In genomic region chr15:80856400-80856799, GRCh38 we compare ENCODE assay signal across 11 cellular contexts.
DNase-seq lines count a peak whose midpoint lies in the region; ATAC-seq, FAIRE-seq and TF ChIP-seq lines count a peak whose summit lies in the region.
"Had no signal": no experiment of that assay in that cellular context is flagged by ENCODE, and none has a peak within 500 bp of the region (broad histone marks: within the 10 kb centered on the region; RNA-seq: fewer than 3 reads in every experiment).

No MANE protein-coding gene starts in this region.

- DNase-seq in HepG2 (ENCODE audit: low spot score) (peak; percentile 69), right lobe of liver (no peak), NCI-H2171 treated with DMSO at 0.1 percent for 48 hours (lab: John Stamatoyannopoulos, UW) (peak; percentile 47), fibroblast of lung (ENCODE audit: low read depth in 2 of 2) (no peak), dermis blood vessel endothelial cell (no peak), left lobe of liver (ENCODE audit: low spot score) (no peak), foreskin melanocyte (no peak)
- DNase-seq in stimulated activated CD4-positive, alpha-beta T cell treated with anti-CD3 and anti-CD28 coated beads, Interleukin-4, amount 100 ng/mL, for 1 hour, result no peak
- DNase-seq: activated naive CD4-positive, alpha-beta T cell; naive B cell had no signal

- H3K4me1 ChIP-seq in HepG2 (ENCODE audit: insufficient read depth, low read length), result peaks cover 66% of the 10 kb centered on the region
- H3K4me1 ChIP-seq in right lobe of liver, result peaks cover 0 to 11% (median 4%) of the 10 kb centered on the region in 4 donors
- no peaks in the 10 kb centered on the region for H3K4me1 ChIP-seq in fibroblast of lung (ENCODE audit: control insufficient read depth, extremely low read depth, insufficient read depth, low read length)

- TF ChIP-seq RAD21 in HepG2 (CRISPR knock-in tag; IDR thresholded peaks at IDR 0.05), result peak; percentile 71

- H3K27me3 ChIP-seq in HepG2 (ENCODE audit: control insufficient read depth in 1 of 2, insufficient read depth in 2 of 2, low read length in 2 of 2) (no peaks in the 10 kb centered on the region), right lobe of liver (no peaks in the 10 kb centered on the region), fibroblast of lung (ENCODE audit: control insufficient read depth, insufficient read depth, low read length) (no peaks in the 10 kb centered on the region)

- TF ChIP-seq EP300 in HepG2 (IDR thresholded peaks at IDR 0.05; ENCODE audit: low read depth in 2 of 2, low read length in 2 of 2), result no peak
- TF ChIP-seq EP300 in HepG2 (CRISPR knock-in tag; IDR thresholded peaks at IDR 0.05; ENCODE audit: borderline replicate concordance), result no peak

- H2AFZ ChIP-seq in HepG2 (ENCODE audit: low read length), result no peak overlapping the region
- no peak overlapping the region for H2AFZ ChIP-seq in fibroblast of lung (ENCODE audit: low read length)

- peak overlapping the region; percentile 74 for H3K27ac ChIP-seq in HepG2 (ENCODE audit: extremely low read length, insufficient read depth, low read length)
- H3K27ac ChIP-seq in right lobe of liver, result no peak overlapping the region
- H3K27ac ChIP-seq in fibroblast of lung (ENCODE audit: insufficient read depth, low read length), result no peak overlapping the region

- H3K9ac ChIP-seq in HepG2 (ENCODE audit: insufficient read depth, low read depth, low read length) (0 out of 2 replicates have a peak overlapping the region, but pooled peaks have one; percentile 10), fibroblast of lung (ENCODE audit: insufficient read depth, low read length) (no peak overlapping the region)

- TF ChIP-seq POLR2A in HepG2 (IDR thresholded peaks at IDR 0.05; ENCODE audit: insufficient read depth in 1 of 2, low read depth in 2 of 2, low read length in 2 of 2), result no peak
- no peak for TF ChIP-seq POLR2A in right lobe of liver (IDR thresholded peaks at IDR 0.05)

- POLR2A ChIA-PET in HepG2 (lab: Yijun Ruan, JAX), result interaction anchor here (1.0 to 5.2 kb wide), 4 partner anchors 12 to 77 kb away, joined by 4 to 53 read pairs (median 10); partner anchors contain the start of gene CEMIP

- H3K4me2 ChIP-seq in HepG2 (ENCODE audit: low read depth, low read length) (peak overlapping the region; percentile 44), fibroblast of lung (ENCODE audit: extremely low read depth, insufficient read depth, low read length) (no peak overlapping the region)

- no TSS peak for BruUV-seq in HepG2 (replicated peaks; lab: Mats Ljungman, UMichigan)

- ATAC-seq in HepG2 (peak; percentile 73), right lobe of liver (no peak), left lobe of liver (no peak)

- in situ Hi-C loops in HepG2 (cut with HindIII; ENCODE audit: extremely low pct_ligation_motif_present, low pct_unique_long_range_greater_than_20kb), result loop anchor here (5.0 kb wide), 1 partner anchor 74 kb away; no protein-coding TSS in a partner anchor

- H3K79me2 ChIP-seq in HepG2 (ENCODE audit: insufficient read depth, low read length), result no peaks in the 10 kb centered on the region
- no peaks in the 10 kb centered on the region for H3K79me2 ChIP-seq in fibroblast of lung (ENCODE audit: control insufficient read depth, insufficient read depth, low read length)

- CTCF ChIA-PET in HepG2 (lab: Yijun Ruan, JAX; ENCODE audit: low intra/inter-chr PET ratio, low total read pairs), result interaction anchor here (0.7 to 3.4 kb wide), 4 partner anchors 21 to 114 kb away, joined by 3 to 25 read pairs (median 8); partner anchors contain the start of gene CEMIP

- H3K4me3 ChIP-seq in HepG2 (replicated peaks in 1 of 3; ENCODE audit: insufficient read depth in 1 of 3, low read depth in 2 of 3, low read length in 3 of 3) (no peak overlapping the region), right lobe of liver (no peak overlapping the region), fibroblast of lung (replicated peaks in 1 of 4; ENCODE audit: control extremely low read depth in 1 of 4, insufficient read depth in 1 of 4, low read depth in 3 of 4, low read length in 4 of 4) (no peak overlapping the region)

- TF ChIP-seq CTCF in HepG2 (CRISPR knock-in tag; IDR thresholded peaks at IDR 0.05), result peak; percentile 75
- TF ChIP-seq CTCF in right lobe of liver (IDR thresholded peaks at IDR 0.05), result no peak
- TF ChIP-seq CTCF in fibroblast of lung (conservative IDR thresholded peaks at IDR 0.05 in 1 of 2, IDR thresholded peaks at IDR 0.05 in 1 of 2; ENCODE audit: low read depth in 1 of 2, low read length in 2 of 2), result peak; percentile 23

- H3K9me3 ChIP-seq in HepG2 (ENCODE audit: low read length) (no peaks in the 10 kb centered on the region), right lobe of liver (no peaks in the 10 kb centered on the region), fibroblast of lung (ENCODE audit: control insufficient read depth, insufficient read depth, low read depth, low read length) (no peaks in the 10 kb centered on the region)

- peaks cover 6 to 24% of the 10 kb centered on the region in 2 experiments; a peak in 3 of 5 replicates for H3K36me3 ChIP-seq in HepG2 (replicated peaks in 1 of 2; ENCODE audit: control insufficient read depth in 1 of 2, insufficient read depth in 2 of 2, low read length in 2 of 2)
- no peaks in the 10 kb centered on the region for H3K36me3 ChIP-seq in right lobe of liver
- H3K36me3 ChIP-seq in fibroblast of lung (ENCODE audit: control insufficient read depth, insufficient read depth, low read length), result peaks cover 12% of the 10 kb centered on the region

- WGBS in HepG2 (ENCODE audit: low lambda C conversion rate), result 0% methylated on average over 1 of the region's 2 CpGs
- WGBS in right lobe of liver (ENCODE audit: insufficient coverage, low coverage, low lambda C conversion rate, missing lambda C conversion rate), result 60% methylated on average over 2 of the region's 2 CpGs

- H4K20me1 ChIP-seq in HepG2 (ENCODE audit: insufficient read depth, low read length), result no peaks in the 10 kb centered on the region
- no peaks in the 10 kb centered on the region for H4K20me1 ChIP-seq in fibroblast of lung (ENCODE audit: control insufficient read depth, extremely low read depth, insufficient read depth, low read length)

- intact Hi-C loops in HepG2 (cut with micrococcal nuclease; ENCODE audit: unreplicated experiment) (loop anchor here (1.0 to 5.0 kb wide), 4 partner anchors 51 to 196 kb away; partner anchors contain the start of gene CEMIP), right lobe of liver (cut with DNase I) (no loop called here)

- FAIRE-seq in HepG2 (lab: Jason Lieb, UNC), result no peak
- FAIRE-seq: G401.6 had no signal

TF ChIP-seq in HepG2, 621 proteins besides CTCF, POLR2A, EP300 and RAD21:
- TF ChIP-seq ZNF570 (CRISPR knock-in tag; IDR thresholded peaks at IDR 0.05; ENCODE audit: borderline replicate concordance) (no peak), NBN (conservative IDR thresholded peaks at IDR 0.05) (no peak), ZBTB37 (CRISPR knock-in tag; IDR thresholded peaks at IDR 0.05) (0 out of 2 replicates have a peak, but pooled peaks have one; percentile 13), ZNF710 (CRISPR knock-in tag; IDR thresholded peaks at IDR 0.05; ENCODE audit: borderline replicate concordance) (0 out of 2 replicates have a peak, but pooled peaks have one; percentile 5), RBFOX2 (IDR thresholded peaks at IDR 0.05; ENCODE audit: low read depth, low read length) (0 out of 2 replicates have a peak, but pooled peaks have one; percentile 11), MED8 (CRISPR knock-in tag; IDR thresholded peaks at IDR 0.05; ENCODE audit: insufficient replicate concordance) (peak; percentile 54), ZNF878 (CRISPR knock-in tag; IDR thresholded peaks at IDR 0.05) (0 out of 2 replicates have a peak, but pooled peaks have one; percentile 34), ZNF317 (CRISPR knock-in tag; IDR thresholded peaks at IDR 0.05) (no peak), SIX1 (CRISPR knock-in tag; IDR thresholded peaks at IDR 0.05; ENCODE audit: borderline replicate concordance) (no peak), RNF2 (conservative IDR thresholded peaks at IDR 0.05; ENCODE audit: low read depth) (no peak), TARDBP (CRISPR knock-in tag; IDR thresholded peaks at IDR 0.05) (no peak), ZNF414 (CRISPR knock-in tag; IDR thresholded peaks at IDR 0.05) (no peak), SMC3 (IDR thresholded peaks at IDR 0.05; ENCODE audit: low read length) (peak; percentile 75), STAG1 (CRISPR knock-in tag; IDR thresholded peaks at IDR 0.05) (peak; percentile 74)

Comparison
In these comparisons a context has a peak if more than half of its experiments do, and no peak if none do; other contexts are left out.
1. DNase-seq: peak in HepG2 (single experiment) and NCI-H2171 treated with DMSO at 0.1 percent for 48 hours (single experiment); none in right lobe of liver (0 of 3), fibroblast of lung (0 of 2), dermis blood vessel endothelial cell (single experiment), left lobe of liver (single experiment), foreskin melanocyte (single experiment) and stimulated activated CD4-positive, alpha-beta T cell treated with anti-CD3 and anti-CD28 coated beads, Interleukin-4, amount 100 ng/mL, for 1 hour (single experiment).
2. CTCF ChIP-seq: peak in HepG2 (single experiment) and fibroblast of lung (2 of 2); none in right lobe of liver (0 of 4).